In genomic region chr12:90085491-90086274, GRCh38 we compare ENCODE assay signal across 12 cellular contexts.
A peak's percentile ranks its signal among the peaks of the same experiment; 100 is the strongest.
DNase-seq lines count a peak whose midpoint lies in the region; ATAC-seq and TF ChIP-seq lines count a peak whose summit lies in the region.
"Had no signal": no experiment of that assay in that cellular context is flagged by ENCODE, and none has a peak within 500 bp of the region (broad histone marks: within the 10 kb centered on the region; RNA-seq: fewer than 3 reads in every experiment).

No MANE protein-coding gene starts in this region.

- H4K20me1 ChIP-seq in mammary epithelial cell (ENCODE audit: insufficient read depth, low read length) = no peaks in the 10 kb centered on the region
- H4K20me1 ChIP-seq: BLaER1 had no signal

- 77% methylated on average over 3 of the region's 3 CpGs for WGBS in mammary epithelial cell (ENCODE audit: low coverage, missing lambda C conversion rate)

- no peaks in the 10 kb centered on the region for H3K36me3 Mint-ChIP-seq in MCF 10A (ENCODE audit: insufficient read depth, unreplicated experiment)
- no peaks in the 10 kb centered on the region for H3K36me3 Mint-ChIP-seq in stimulated activated effector memory CD8-positive, alpha-beta T cell treated with anti-CD3 and anti-CD28 coated beads, Interleukin-12 subunit alpha, Interleukin-12 subunit beta, amount 100 ng/mL, for 72 hours
- H3K36me3 Mint-ChIP-seq in CD8-positive, alpha-beta memory T cell = no peaks in the 10 kb centered on the region

- BruUV-seq in mammary epithelial cell (replicated peaks; lab: Mats Ljungman, UMichigan) (no TSS peak), MCF 10A (replicated peaks; lab: Mats Ljungman, UMichigan) (no TSS peak)

- H3K4me2 ChIP-seq in mammary epithelial cell (ENCODE audit: insufficient read depth, low read depth, low read length) = no peak overlapping the region
- H3K4me2 ChIP-seq: BLaER1 had no signal

- peak overlapping the region; percentile 1 for H2AFZ ChIP-seq in mammary epithelial cell (ENCODE audit: low read depth, low read length)

- peaks cover 17% of the 10 kb centered on the region for H3K4me1 ChIP-seq in mammary epithelial cell (ENCODE audit: insufficient read depth, low read length)
- H3K4me1 ChIP-seq in CD8-positive, alpha-beta memory T cell (ENCODE audit: insufficient read depth, low read length) = no peaks in the 10 kb centered on the region
- H3K4me1 ChIP-seq: BLaER1 had no signal

- H3K36me3 ChIP-seq in mammary epithelial cell (ENCODE audit: insufficient read depth, low read length) = no peaks in the 10 kb centered on the region
- no peaks in the 10 kb centered on the region for H3K36me3 ChIP-seq in CD8-positive, alpha-beta memory T cell (ENCODE audit: insufficient read depth, low read length)
- H3K36me3 ChIP-seq: BLaER1 had no signal

- H3K4me1 Mint-ChIP-seq in MCF 10A (ENCODE audit: insufficient read depth, unreplicated experiment) = peaks cover 6% of the 10 kb centered on the region
- H3K4me1 Mint-ChIP-seq in stimulated activated effector memory CD8-positive, alpha-beta T cell treated with anti-CD3 and anti-CD28 coated beads, Interleukin-12 subunit alpha, Interleukin-12 subunit beta, amount 100 ng/mL, for 72 hours = peaks cover 11% of the 10 kb centered on the region
- peaks cover 0 to 4% (median 1%) of the 10 kb centered on the region in 3 donors for H3K4me1 Mint-ChIP-seq in CD8-positive, alpha-beta memory T cell

- H3K9me3 Mint-ChIP-seq in MCF 10A (ENCODE audit: unreplicated experiment) = no peaks in the 10 kb centered on the region
- H3K9me3 Mint-ChIP-seq in stimulated activated effector memory CD8-positive, alpha-beta T cell treated with anti-CD3 and anti-CD28 coated beads, Interleukin-12 subunit alpha, Interleukin-12 subunit beta, amount 100 ng/mL, for 72 hours = no peaks in the 10 kb centered on the region
- no peaks in the 10 kb centered on the region for H3K9me3 Mint-ChIP-seq in CD8-positive, alpha-beta memory T cell

- no peaks in the 10 kb centered on the region for H3K27me3 Mint-ChIP-seq in MCF 10A (ENCODE audit: insufficient read depth, unreplicated experiment)
- H3K27me3 Mint-ChIP-seq in CD8-positive, alpha-beta memory T cell = peaks cover 0 to 1% of the 10 kb centered on the region in 2 donors

- H3K27ac ChIP-seq in mammary epithelial cell (ENCODE audit: insufficient read depth, low read depth, low read length) = peak overlapping the region; percentile 24
- no peak overlapping the region for H3K27ac ChIP-seq in CD8-positive, alpha-beta memory T cell (ENCODE audit: low read depth, low read length)
- H3K27ac ChIP-seq: BLaER1, coronary artery had no signal

- H3K4me3 Mint-ChIP-seq in MCF 10A (ENCODE audit: unreplicated experiment) = no peak overlapping the region
- H3K4me3 Mint-ChIP-seq in stimulated activated effector memory CD8-positive, alpha-beta T cell treated with anti-CD3 and anti-CD28 coated beads, Interleukin-12 subunit alpha, Interleukin-12 subunit beta, amount 100 ng/mL, for 72 hours = no peak overlapping the region
- H3K4me3 Mint-ChIP-seq in CD8-positive, alpha-beta memory T cell = no peak overlapping the region

- DNase-seq in mammary epithelial cell (peak; percentile 42), MCF 10A (ENCODE audit: unreplicated experiment) (no peak), fibroblast of villous mesenchyme (ENCODE audit: low read depth) (peak; percentile 64)
- DNase-seq in stimulated activated effector memory CD8-positive, alpha-beta T cell treated with anti-CD3 and anti-CD28 coated beads, Interleukin-12 subunit alpha, Interleukin-12 subunit beta, amount 100 ng/mL, for 72 hours (ENCODE audit: low spot score in 2 of 2) = no peak
- no peak for DNase-seq in activated naive CD4-positive, alpha-beta T cell (lab: John Stamatoyannopoulos, UW)
- no peak for DNase-seq in CD8-positive, alpha-beta memory T cell
- DNase-seq: foreskin melanocyte, MM.1S had no signal

- no peaks in the 10 kb centered on the region for H3K9me3 ChIP-seq in mammary epithelial cell (replicated peaks; ENCODE audit: insufficient read depth, low read length)
- no peaks in the 10 kb centered on the region for H3K9me3 ChIP-seq in CD8-positive, alpha-beta memory T cell (ENCODE audit: low read length)
- H3K9me3 ChIP-seq: BLaER1 had no signal

- POLR2A ChIA-PET in MCF 10A (lab: Yijun Ruan, JAX) = interaction anchor here (0.6 to 1.0 kb wide), 4 partner anchors 9 to 259 kb away, joined by 3 to 5 read pairs (median 3); no protein-coding TSS in a partner anchor
- POLR2A ChIA-PET in CD8-positive, alpha-beta memory T cell (lab: Charles Lee) = no interaction called here

- H3K27me3 ChIP-seq in mammary epithelial cell (ENCODE audit: insufficient read depth, low read length) = no peaks in the 10 kb centered on the region
- no peaks in the 10 kb centered on the region for H3K27me3 ChIP-seq in CD8-positive, alpha-beta memory T cell (ENCODE audit: insufficient read depth, low read length, poor library complexity, severe bottlenecking)
- H3K27me3 ChIP-seq: BLaER1 had no signal

- dilution Hi-C loops in mammary epithelial cell (cut with HindIII; ENCODE audit: low sequenced_read_pairs) = no loop called here

- peak; percentile 86 for ATAC-seq in SK-N-SH treated with all-trans-retinoic acid at 6 μM for 48 hours
- peak; percentile 65 for ATAC-seq in stimulated activated effector memory CD8-positive, alpha-beta T cell treated with anti-CD3 and anti-CD28 coated beads, Interleukin-12 subunit alpha, Interleukin-12 subunit beta, amount 100 ng/mL, for 72 hours
- no peak for ATAC-seq in GM18868 (IDR thresholded peaks at IDR 0.05; ENCODE audit: unreplicated experiment)

- no peak overlapping the region for H3K27ac Mint-ChIP-seq in MCF 10A (ENCODE audit: low read depth, unreplicated experiment)
- no peak overlapping the region for H3K27ac Mint-ChIP-seq in stimulated activated effector memory CD8-positive, alpha-beta T cell treated with anti-CD3 and anti-CD28 coated beads, Interleukin-12 subunit alpha, Interleukin-12 subunit beta, amount 100 ng/mL, for 72 hours
- no peak overlapping the region for H3K27ac Mint-ChIP-seq in CD8-positive, alpha-beta memory T cell

- in situ Hi-C loops in mammary epithelial cell (cut with MboI; ENCODE audit: low sequenced_read_pairs in 2 of 2) = no loop called here

- no peak overlapping the region for H3K4me3 ChIP-seq in mammary epithelial cell (replicated peaks in 1 of 3; ENCODE audit: insufficient read depth in 1 of 3, low read depth in 2 of 3, low read length in 3 of 3)
- H3K4me3 ChIP-seq in fibroblast of villous mesenchyme (ENCODE audit: low read depth, low read length) = no peak overlapping the region
- H3K4me3 ChIP-seq in CD8-positive, alpha-beta memory T cell (ENCODE audit: low read length) = no peak overlapping the region
- H3K4me3 ChIP-seq: BLaER1, coronary artery had no signal

- intact Hi-C loops in mammary epithelial cell (cut with micrococcal nuclease) (no loop called here), MCF 10A (cut with micrococcal nuclease) (no loop called here)

- CTCF ChIA-PET in mammary epithelial cell (lab: Charles Lee; ENCODE audit: low non-redundant PET) (no interaction called here), MCF 10A (lab: Yijun Ruan, JAX) (interaction anchor here (0.6 to 1.0 kb wide), 3 partner anchors 9 to 630 kb away, joined by 3 to 5 read pairs (median 4); no protein-coding TSS in a partner anchor)
- CTCF ChIA-PET in CD8-positive, alpha-beta memory T cell (lab: Charles Lee) = interaction anchor here (1.8 kb wide), 1 partner anchor 16 kb away, joined by 6 read pairs; no protein-coding TSS in a partner anchor

- no peak overlapping the region for H3K9ac ChIP-seq in mammary epithelial cell (ENCODE audit: insufficient read depth, low read length)
- H3K9ac ChIP-seq: BLaER1 had no signal

- TF ChIP-seq CTCF in mammary epithelial cell (conservative IDR thresholded peaks at IDR 0.05 in 1 of 2, IDR thresholded peaks at IDR 0.05 in 1 of 2; ENCODE audit: extremely low read depth in 1 of 2, insufficient read depth in 1 of 2, low read depth in 1 of 2, low read length in 2 of 2) = no peak
- TF ChIP-seq CTCF in MCF 10A (IDR thresholded peaks at IDR 0.05; ENCODE audit: unreplicated experiment) = no peak
- TF ChIP-seq CTCF in fibroblast of villous mesenchyme (IDR thresholded peaks at IDR 0.05; ENCODE audit: insufficient read depth, low read depth, low read length) = no peak

- no peaks in the 10 kb centered on the region for H3K79me2 ChIP-seq in mammary epithelial cell (ENCODE audit: insufficient read depth, low read length)

TF ChIP-seq in SK-N-SH treated with all-trans-retinoic acid at 6 μM for 48 hours, 23 proteins besides CTCF, POLR2A, EP300 and RAD21:
- TF ChIP-seq PPARA (CRISPR knock-in tag; IDR thresholded peaks at IDR 0.05; ENCODE audit: borderline replicate concordance) (no peak), ZFP3 (CRISPR knock-in tag; IDR thresholded peaks at IDR 0.05) (no peak), SNAI2 (CRISPR knock-in tag; IDR thresholded peaks at IDR 0.05) (no peak), ZC3H10 (CRISPR knock-in tag; IDR thresholded peaks at IDR 0.05) (no peak), ZFP30 (CRISPR knock-in tag; IDR thresholded peaks at IDR 0.05) (no peak)
- TF ChIP-seq, protein P1, sequence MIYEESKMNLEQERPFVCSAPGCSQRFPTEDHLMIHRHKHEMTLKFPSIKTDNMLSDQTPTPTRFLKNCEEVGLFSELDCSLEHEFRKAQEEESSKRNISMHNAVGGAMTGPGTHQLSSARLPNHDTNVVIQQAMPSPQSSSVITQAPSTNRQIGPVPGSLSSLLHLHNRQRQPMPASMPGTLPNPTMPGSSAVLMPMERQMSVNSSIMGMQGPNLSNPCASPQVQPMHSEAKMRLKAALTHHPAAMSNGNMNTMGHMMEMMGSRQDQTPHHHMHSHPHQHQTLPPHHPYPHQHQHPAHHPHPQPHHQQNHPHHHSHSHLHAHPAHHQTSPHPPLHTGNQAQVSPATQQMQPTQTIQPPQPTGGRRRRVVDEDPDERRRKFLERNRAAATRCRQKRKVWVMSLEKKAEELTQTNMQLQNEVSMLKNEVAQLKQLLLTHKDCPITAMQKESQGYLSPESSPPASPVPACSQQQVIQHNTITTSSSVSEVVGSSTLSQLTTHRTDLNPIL (CRISPR knock-in tag; IDR thresholded peaks at IDR 0.05; ENCODE audit: low read depth) = no peak

Comparison
In these comparisons a context has a peak if more than half of its experiments do, and no peak if none do; other contexts are left out.
1. DNase-seq: peak in mammary epithelial cell (single experiment) and fibroblast of villous mesenchyme (single experiment); none in MCF 10A (single experiment), stimulated activated effector memory CD8-positive, alpha-beta T cell treated with anti-CD3 and anti-CD28 coated beads, Interleukin-12 subunit alpha, Interleukin-12 subunit beta, amount 100 ng/mL, for 72 hours (0 of 2), activated naive CD4-positive, alpha-beta T cell (0 of 4) and CD8-positive, alpha-beta memory T cell (0 of 5).